1 cellular context compared by ENCODE assay signal in the genomic region with DNA sequence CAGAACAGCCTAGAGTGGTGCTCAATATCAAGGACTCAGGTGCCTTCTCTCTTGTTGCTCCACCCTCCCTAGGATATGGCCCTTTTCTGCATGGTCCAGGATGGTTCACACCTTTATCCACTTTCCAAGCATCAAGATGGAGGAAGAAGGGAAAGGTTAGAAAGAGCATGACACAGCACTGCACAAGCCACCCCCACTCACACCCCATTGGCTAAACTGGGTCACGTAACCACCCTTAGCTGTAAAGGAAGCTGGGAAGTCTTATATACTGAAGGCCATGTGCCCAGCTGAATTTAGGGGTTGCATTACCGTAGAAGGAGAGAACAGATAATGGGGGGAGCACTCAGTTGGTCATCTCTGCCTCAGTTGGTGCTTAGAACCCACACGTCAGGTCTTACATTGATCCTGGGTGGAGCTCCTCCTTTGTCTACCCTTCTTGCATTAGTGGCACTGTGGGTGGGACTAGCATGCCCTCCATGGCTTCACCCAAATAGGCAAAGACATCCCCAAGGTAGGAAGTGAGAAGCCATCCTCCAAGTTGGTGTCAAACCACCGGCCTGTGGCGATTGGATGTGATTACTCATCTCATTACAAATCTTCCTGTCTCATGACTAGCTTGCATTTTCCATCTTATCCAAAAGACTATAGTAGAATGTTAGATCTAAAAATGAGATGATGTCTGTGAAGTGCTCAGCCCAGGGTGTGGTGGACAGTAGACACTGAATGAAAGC.
TF ChIP-seq lines count a peak whose summit lies in the region.

No MANE protein-coding gene starts in this region.

TF ChIP-seq in IMR-90, 13 proteins besides CTCF, POLR2A, EP300 and RAD21:
- TF ChIP-seq BHLHE40 (IDR thresholded peaks at IDR 0.05; ENCODE audit: low read depth, low read length): no peak
- TF ChIP-seq MAFK (IDR thresholded peaks at IDR 0.05; ENCODE audit: low read depth, low read length): no peak
- no peak for TF ChIP-seq CHD1 (IDR thresholded peaks at IDR 0.05; ENCODE audit: low read depth, low read length)
- no peak for TF ChIP-seq MAZ (IDR thresholded peaks at IDR 0.05; ENCODE audit: borderline replicate concordance, low read depth, low read length)
- TF ChIP-seq FOS (IDR thresholded peaks at IDR 0.05; ENCODE audit: low read depth, low read length): no peak
- TF ChIP-seq SMC3 (IDR thresholded peaks at IDR 0.05; ENCODE audit: low read depth, low read length): no peak
- no peak for TF ChIP-seq RFX5 (IDR thresholded peaks at IDR 0.05; ENCODE audit: low read depth, low read length)
- TF ChIP-seq MXI1 (IDR thresholded peaks at IDR 0.05; ENCODE audit: borderline replicate concordance, low read depth, low read length): no peak
- TF ChIP-seq, protein P1, sequence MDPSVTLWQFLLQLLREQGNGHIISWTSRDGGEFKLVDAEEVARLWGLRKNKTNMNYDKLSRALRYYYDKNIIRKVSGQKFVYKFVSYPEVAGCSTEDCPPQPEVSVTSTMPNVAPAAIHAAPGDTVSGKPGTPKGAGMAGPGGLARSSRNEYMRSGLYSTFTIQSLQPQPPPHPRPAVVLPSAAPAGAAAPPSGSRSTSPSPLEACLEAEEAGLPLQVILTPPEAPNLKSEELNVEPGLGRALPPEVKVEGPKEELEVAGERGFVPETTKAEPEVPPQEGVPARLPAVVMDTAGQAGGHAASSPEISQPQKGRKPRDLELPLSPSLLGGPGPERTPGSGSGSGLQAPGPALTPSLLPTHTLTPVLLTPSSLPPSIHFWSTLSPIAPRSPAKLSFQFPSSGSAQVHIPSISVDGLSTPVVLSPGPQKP (IDR thresholded peaks at IDR 0.05; ENCODE audit: borderline replicate concordance, low read depth, low read length): no peak
- TF ChIP-seq, protein P2, sequence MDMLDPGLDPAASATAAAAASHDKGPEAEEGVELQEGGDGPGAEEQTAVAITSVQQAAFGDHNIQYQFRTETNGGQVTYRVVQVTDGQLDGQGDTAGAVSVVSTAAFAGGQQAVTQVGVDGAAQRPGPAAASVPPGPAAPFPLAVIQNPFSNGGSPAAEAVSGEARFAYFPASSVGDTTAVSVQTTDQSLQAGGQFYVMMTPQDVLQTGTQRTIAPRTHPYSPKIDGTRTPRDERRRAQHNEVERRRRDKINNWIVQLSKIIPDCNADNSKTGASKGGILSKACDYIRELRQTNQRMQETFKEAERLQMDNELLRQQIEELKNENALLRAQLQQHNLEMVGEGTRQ (IDR thresholded peaks at IDR 0.05; ENCODE audit: low read depth, low read length): no peak
